ENCODE assay signal across 15 cellular contexts in genomic region chr3:18189651-18190050, GRCh38.
DNase-seq lines count a peak whose midpoint lies in the region; ATAC-seq and TF ChIP-seq lines count a peak whose summit lies in the region.
"Had no signal": no experiment of that assay in that cellular context is flagged by ENCODE, and none has a peak within 500 bp of the region (broad histone marks: within the 10 kb centered on the region; RNA-seq: fewer than 3 reads in every experiment).

No MANE protein-coding gene starts in this region.

- peaks cover 2% of the 10 kb centered on the region for H3K4me1 Mint-ChIP-seq in activated CD8-positive, alpha-beta memory T cell treated with anti-CD3 and anti-CD28 coated beads, Interleukin-2, amount 10 ng/mL, durations not matched to agents 7 days and 5 days
- H3K4me1 Mint-ChIP-seq: nephron progenitor cell had no signal

- in situ Hi-C loops in mammary epithelial cell (cut with MboI; ENCODE audit: low sequenced_read_pairs in 2 of 2): no loop called here

- H3K36me3 Mint-ChIP-seq in activated CD8-positive, alpha-beta memory T cell treated with anti-CD3 and anti-CD28 coated beads, Interleukin-2, amount 10 ng/mL, durations not matched to agents 7 days and 5 days: no peaks in the 10 kb centered on the region

- WGBS in mammary epithelial cell (ENCODE audit: low coverage, missing lambda C conversion rate): 48% methylated on average over 4 of the region's 4 CpGs
- WGBS in mesendoderm (ENCODE audit: extremely low coverage, insufficient coverage, low lambda C conversion rate): no CpG with 5 or more reads among the region's 4 CpGs

- ATAC-seq in activated CD8-positive, alpha-beta memory T cell treated with anti-CD3 and anti-CD28 coated beads, Interleukin-2, amount 10 ng/mL, durations not matched to agents 7 days and 5 days: no peak
- ATAC-seq: gastroesophageal sphincter, left colon had no signal

- H3K27me3 Mint-ChIP-seq in activated CD8-positive, alpha-beta memory T cell treated with anti-CD3 and anti-CD28 coated beads, Interleukin-2, amount 10 ng/mL, durations not matched to agents 7 days and 5 days: peaks cover 17% of the 10 kb centered on the region

- no peak overlapping the region for H3K9ac ChIP-seq in mammary epithelial cell (ENCODE audit: insufficient read depth, low read length)
- no peak overlapping the region for H3K9ac ChIP-seq in mesendoderm (ENCODE audit: low read length)

- no peaks in the 10 kb centered on the region for H3K9me3 ChIP-seq in mammary epithelial cell (replicated peaks; ENCODE audit: insufficient read depth, low read length)
- no peaks in the 10 kb centered on the region for H3K9me3 ChIP-seq in breast epithelium
- H3K9me3 ChIP-seq: gastroesophageal sphincter, spleen, upper lobe of left lung had no signal

- no peak overlapping the region for H2BK5ac ChIP-seq in mesendoderm (ENCODE audit: low read length)

- H3K36me3 ChIP-seq in mammary epithelial cell (ENCODE audit: insufficient read depth, low read length): no peaks in the 10 kb centered on the region
- no peaks in the 10 kb centered on the region for H3K36me3 ChIP-seq in breast epithelium
- H3K36me3 ChIP-seq in mesendoderm (ENCODE audit: control insufficient read depth, insufficient read depth, low read length): no peaks in the 10 kb centered on the region
- H3K36me3 ChIP-seq: gastroesophageal sphincter, spleen, upper lobe of left lung had no signal

- H3K4me1 ChIP-seq in mammary epithelial cell (ENCODE audit: insufficient read depth, low read length) (peaks cover 6% of the 10 kb centered on the region), breast epithelium (no peaks in the 10 kb centered on the region), mesendoderm (ENCODE audit: control insufficient read depth, low read depth, low read length) (no peaks in the 10 kb centered on the region)
- H3K4me1 ChIP-seq: gastroesophageal sphincter, spleen, upper lobe of left lung had no signal

- H2BK15ac ChIP-seq in mesendoderm (replicated peaks; ENCODE audit: low read depth): no peak overlapping the region

- H2AK5ac ChIP-seq in mesendoderm (ENCODE audit: low read length): no peak overlapping the region

- no peak overlapping the region for H3K4me3 Mint-ChIP-seq in activated CD8-positive, alpha-beta memory T cell treated with anti-CD3 and anti-CD28 coated beads, Interleukin-2, amount 10 ng/mL, durations not matched to agents 7 days and 5 days
- H3K4me3 Mint-ChIP-seq: nephron progenitor cell had no signal

- H2BK120ac ChIP-seq in mesendoderm (ENCODE audit: low read depth, low read length): no peak overlapping the region

- H3K4me3 ChIP-seq in mammary epithelial cell (replicated peaks in 1 of 3; ENCODE audit: insufficient read depth in 1 of 3, low read depth in 2 of 3, low read length in 3 of 3) (no peak overlapping the region), breast epithelium (no peak overlapping the region), mesendoderm (ENCODE audit: low read length) (no peak overlapping the region)
- H3K4me3 ChIP-seq: gastroesophageal sphincter, spleen, upper lobe of left lung had no signal

- no peaks in the 10 kb centered on the region for H3K9me3 Mint-ChIP-seq in activated CD8-positive, alpha-beta memory T cell treated with anti-CD3 and anti-CD28 coated beads, Interleukin-2, amount 10 ng/mL, durations not matched to agents 7 days and 5 days (ENCODE audit: low read depth)

- no peak overlapping the region for H3K18ac ChIP-seq in mesendoderm (ENCODE audit: low read length)

- H3K27ac ChIP-seq in mammary epithelial cell (ENCODE audit: insufficient read depth, low read depth, low read length) (no peak overlapping the region), breast epithelium (no peak overlapping the region), mesendoderm (ENCODE audit: low read depth, low read length) (no peak overlapping the region)
- H3K27ac ChIP-seq: gastroesophageal sphincter, spleen, upper lobe of left lung had no signal

- CTCF ChIA-PET in mammary epithelial cell (lab: Charles Lee; ENCODE audit: low non-redundant PET): no interaction called here
- CTCF ChIA-PET in GM10248 (lab: Yijun Ruan, JAX): interaction anchor here (2.6 kb wide), 1 partner anchor 8 kb away, joined by 9 read pairs; no protein-coding TSS in a partner anchor
- CTCF ChIA-PET in activated CD8-positive, alpha-beta memory T cell treated with anti-CD3 and anti-CD28 coated beads, Interleukin-2, amount 10 ng/mL, durations not matched to agents 7 days and 5 days (lab: Charles Lee): no interaction called here

- dilution Hi-C loops in mammary epithelial cell (cut with HindIII; ENCODE audit: low sequenced_read_pairs): no loop called here

- H3K23ac ChIP-seq in mesendoderm (ENCODE audit: low read length): no peak overlapping the region

- H3K27me3 ChIP-seq in mammary epithelial cell (ENCODE audit: insufficient read depth, low read length) (no peaks in the 10 kb centered on the region), breast epithelium (no peaks in the 10 kb centered on the region), mesendoderm (ENCODE audit: insufficient read depth, low read length, poor library complexity) (no peaks in the 10 kb centered on the region)
- H3K27me3 ChIP-seq: gastroesophageal sphincter, spleen, upper lobe of left lung had no signal

- DNase-seq in mammary epithelial cell: peak; percentile 26
- no peak for DNase-seq in breast epithelium (ENCODE audit: low spot score in 2 of 2)
- DNase-seq in RPMI7951 (ENCODE audit: low read depth): peak; percentile 83
- DNase-seq in fibroblast of peridontal ligament (ENCODE audit: extremely low read depth): peak; percentile 86
- no peak for DNase-seq in GM10248 (ENCODE audit: extremely low spot score)
- no peak for DNase-seq in NCI-H146 (lab: John Stamatoyannopoulos, UW)
- DNase-seq in mesendoderm: no peak
- DNase-seq in activated CD8-positive, alpha-beta memory T cell treated with anti-CD3 and anti-CD28 coated beads, Interleukin-2, amount 10 ng/mL, durations not matched to agents 7 days and 5 days: no peak
- DNase-seq: activated gamma-delta T cell treated with Interleukin-2 at 50 U/mL for 16 hours, left colon, nephron progenitor cell, spleen, T-helper 2 cell, upper lobe of left lung had no signal

- H4K8ac ChIP-seq in mesendoderm (ENCODE audit: low read depth, low read length): no peak overlapping the region

- no peak for TF ChIP-seq POLR2A in breast epithelium (IDR thresholded peaks at IDR 0.05)

- H4K5ac ChIP-seq in mesendoderm (ENCODE audit: low read length): no peak overlapping the region

- no peak for TF ChIP-seq CTCF in mammary epithelial cell (conservative IDR thresholded peaks at IDR 0.05 in 1 of 2, IDR thresholded peaks at IDR 0.05 in 1 of 2; ENCODE audit: extremely low read depth in 1 of 2, insufficient read depth in 1 of 2, low read depth in 1 of 2, low read length in 2 of 2)
- no peak for TF ChIP-seq CTCF in breast epithelium (IDR thresholded peaks at IDR 0.05)
- TF ChIP-seq CTCF in GM10248 (IDR thresholded peaks at IDR 0.05; ENCODE audit: control extremely low read depth, extremely low read depth, low read depth, missing control alignments): no peak

- H4K20me1 ChIP-seq in mammary epithelial cell (ENCODE audit: insufficient read depth, low read length): no peaks in the 10 kb centered on the region

- H3K56ac ChIP-seq in mesendoderm (ENCODE audit: low read length): no peak overlapping the region

- H2AFZ ChIP-seq in mammary epithelial cell (ENCODE audit: low read depth, low read length): no peak overlapping the region

- no peak overlapping the region for H3K4ac ChIP-seq in mesendoderm (ENCODE audit: low read depth, low read length)

- no TSS peak for BruUV-seq in mammary epithelial cell (replicated peaks; lab: Mats Ljungman, UMichigan)

- no peak overlapping the region for H3K27ac Mint-ChIP-seq in activated CD8-positive, alpha-beta memory T cell treated with anti-CD3 and anti-CD28 coated beads, Interleukin-2, amount 10 ng/mL, durations not matched to agents 7 days and 5 days
- H3K27ac Mint-ChIP-seq: nephron progenitor cell had no signal

- H3K4me2 ChIP-seq in mammary epithelial cell (ENCODE audit: insufficient read depth, low read depth, low read length): no peak overlapping the region
- no peak overlapping the region for H3K4me2 ChIP-seq in mesendoderm (ENCODE audit: low read length)

- H3K79me1 ChIP-seq in mesendoderm (ENCODE audit: low read length): no peaks in the 10 kb centered on the region

- intact Hi-C loops in mammary epithelial cell (cut with micrococcal nuclease): no loop called here
- intact Hi-C loops in breast epithelium (cut with DNase I; ENCODE audit: low total_unique reads): no loop called here

- H3K79me2 ChIP-seq in mammary epithelial cell (ENCODE audit: insufficient read depth, low read length) (no peaks in the 10 kb centered on the region), mesendoderm (ENCODE audit: control insufficient read depth, insufficient read depth, low read length) (no peaks in the 10 kb centered on the region)

- POLR2A ChIA-PET in GM10248 (lab: Yijun Ruan, JAX): no interaction called here

Comparison
In these comparisons a context has a peak if more than half of its experiments do, and no peak if none do; other contexts are left out.
1. DNase-seq: peak in mammary epithelial cell (single experiment), RPMI7951 (single experiment) and fibroblast of peridontal ligament (single experiment); none in breast epithelium (0 of 2), GM10248 (single experiment), NCI-H146 (single experiment), mesendoderm (single experiment) and activated CD8-positive, alpha-beta memory T cell treated with anti-CD3 and anti-CD28 coated beads, Interleukin-2, amount 10 ng/mL, durations not matched to agents 7 days and 5 days (single experiment).